8 cellular contexts compared by ENCODE assay signal in genomic region chr6:149316740-149317655, GRCh38. TPM values are rescaled to one million over a fixed set of nuclear protein-coding genes. Genes with fewer than 3 reads are reported as not detected.
DNase-seq lines count a peak whose midpoint lies in the region; ATAC-seq and TF ChIP-seq lines count a peak whose summit lies in the region.

No MANE protein-coding gene starts in this region.

- H3K27ac ChIP-seq in GM23248: peak overlapping the region; percentile 87
- peak overlapping the region; percentile 91 for H3K27ac ChIP-seq in neural cell (ENCODE audit: low read length)

- H3K4me2 ChIP-seq in GM23248 (ENCODE audit: unreplicated experiment) (peak overlapping the region; percentile 84), neural cell (ENCODE audit: low read length) (peak overlapping the region; percentile 69)

- no peaks in the 10 kb centered on the region for H3K9me3 ChIP-seq in GM23248 (ENCODE audit: low read depth)
- no peaks in the 10 kb centered on the region for H3K9me3 ChIP-seq in neural cell (ENCODE audit: low read length)

- H3K9me2 ChIP-seq in GM23248 (ENCODE audit: insufficient read depth): no peaks in the 10 kb centered on the region
- no peaks in the 10 kb centered on the region for H3K9me2 ChIP-seq in neural cell (ENCODE audit: insufficient read depth, low read length)

- no peaks in the 10 kb centered on the region for H3K36me3 ChIP-seq in GM23248 (ENCODE audit: low read depth)
- H3K36me3 ChIP-seq in neural cell (ENCODE audit: insufficient read depth, low read length): no peaks in the 10 kb centered on the region

- DNase-seq in EL (peak; percentile 94), GM23248 (peak; percentile 97), Kasumi-1 (lab: John Stamatoyannopoulos, UW) (peak; percentile 67 to 72), RPMI8226 (peak; percentile 88), fibroblast of the conjunctiva (ENCODE audit: low read depth) (peak; percentile 77)
- DNase-seq in activated effector memory CD4-positive, alpha-beta T cell treated with Interleukin-2 at 50 U/mL for 16 hours: peak; percentile 84
- peak; percentile 92 for DNase-seq in stimulated activated naive CD8-positive, alpha-beta T cell treated with anti-CD3 and anti-CD28 coated beads, Interleukin-15, amount 100 ng/mL, for 72 hours

- H3K4me3 Mint-ChIP-seq in stimulated activated naive CD8-positive, alpha-beta T cell treated with anti-CD3 and anti-CD28 coated beads, Interleukin-15, amount 100 ng/mL, for 72 hours: peak overlapping the region; percentile 80

- H3K4me3 ChIP-seq in GM23248: peak overlapping the region; percentile 93
- peak overlapping the region; percentile 83 for H3K4me3 ChIP-seq in neural cell (ENCODE audit: low read length)

- no peaks in the 10 kb centered on the region for H3K27me3 Mint-ChIP-seq in stimulated activated naive CD8-positive, alpha-beta T cell treated with anti-CD3 and anti-CD28 coated beads, Interleukin-15, amount 100 ng/mL, for 72 hours

- TF ChIP-seq EP300 in neural cell (conservative IDR thresholded peaks at IDR 0.05; ENCODE audit: poor library complexity, severe bottlenecking): peak; percentile 75

- peaks cover 28% of the 10 kb centered on the region for H3K4me1 ChIP-seq in GM23248 (ENCODE audit: insufficient read depth)

- in situ Hi-C loops in GM23248 (cut with MboI): no loop called here

- WGBS in GM23248 (ENCODE audit: low coverage in 1 of 2, low lambda C conversion rate in 2 of 2, missing lambda C conversion rate in 2 of 2), 2 experiments: 1% methylated on average over 45 to 84 of the region's 96 CpGs

- H3K9ac ChIP-seq in GM23248 (peak overlapping the region; percentile 94), neural cell (ENCODE audit: low read length) (peak overlapping the region; percentile 91)

- H3K4me1 Mint-ChIP-seq in stimulated activated naive CD8-positive, alpha-beta T cell treated with anti-CD3 and anti-CD28 coated beads, Interleukin-15, amount 100 ng/mL, for 72 hours: peaks cover 28% of the 10 kb centered on the region

- H3K9me3 Mint-ChIP-seq in stimulated activated naive CD8-positive, alpha-beta T cell treated with anti-CD3 and anti-CD28 coated beads, Interleukin-15, amount 100 ng/mL, for 72 hours: peaks cover 0 to 8% of the 10 kb centered on the region in 2 donors

- H3K79me2 ChIP-seq in GM23248 (ENCODE audit: insufficient read depth) (peaks cover 53% of the 10 kb centered on the region), neural cell (replicated peaks; ENCODE audit: insufficient read depth, low read length) (peaks cover 36% of the 10 kb centered on the region)

- peak; percentile 58 for TF ChIP-seq RAD21 in neural cell (conservative IDR thresholded peaks at IDR 0.05)

- peaks cover 23% of the 10 kb centered on the region for H3F3A ChIP-seq in GM23248 (ENCODE audit: insufficient read depth)
- H3F3A ChIP-seq in neural cell (ENCODE audit: insufficient read depth, low read length, poor library complexity, severe bottlenecking): peaks cover 5% of the 10 kb centered on the region

- peak overlapping the region; percentile 89 to 91 for H3K27ac Mint-ChIP-seq in stimulated activated naive CD8-positive, alpha-beta T cell treated with anti-CD3 and anti-CD28 coated beads, Interleukin-15, amount 100 ng/mL, for 72 hours

- peak; percentile 51 for TF ChIP-seq CTCF in neural cell (IDR thresholded peaks at IDR 0.05; ENCODE audit: poor library complexity, severe bottlenecking)

- H3K27me3 ChIP-seq in GM23248 (replicated peaks; ENCODE audit: insufficient read depth) (no peaks in the 10 kb centered on the region), neural cell (ENCODE audit: insufficient read depth, low read depth, low read length) (no peaks in the 10 kb centered on the region)

- H4K20me1 ChIP-seq in GM23248 (ENCODE audit: insufficient read depth) (peaks cover 9% of the 10 kb centered on the region; the same call in 1 of the 2 replicates), neural cell (ENCODE audit: insufficient read depth) (peaks cover 2% of the 10 kb centered on the region)

- peak overlapping the region; percentile 96 for H2AFZ ChIP-seq in GM23248
- H2AFZ ChIP-seq in neural cell (ENCODE audit: low read depth, low read length): peak overlapping the region; percentile 62

- peak; percentile 60 for ATAC-seq in stimulated activated naive CD8-positive, alpha-beta T cell treated with anti-CD3 and anti-CD28 coated beads, Interleukin-15, amount 100 ng/mL, for 72 hours

TF ChIP-seq in neural cell, 6 proteins besides CTCF, POLR2A, EP300 and RAD21:
- TF ChIP-seq SMC3 (conservative IDR thresholded peaks at IDR 0.05; ENCODE audit: poor library complexity) (peak; percentile 48), POLR2AphosphoS5 (IDR thresholded peaks at IDR 0.05) (peak; percentile 74), EZH2 (IDR thresholded peaks at IDR 0.05; ENCODE audit: borderline replicate concordance, insufficient read depth, low read length, poor library complexity, severe bottlenecking) (no peak), REST (IDR thresholded peaks at IDR 0.05; ENCODE audit: borderline replicate concordance) (no peak), TAF1 (IDR thresholded peaks at IDR 0.05; ENCODE audit: low read depth) (peak; percentile 77), MXI1 (conservative IDR thresholded peaks at IDR 0.05; ENCODE audit: poor library complexity, severe bottlenecking) (peak; percentile 63)

RNA-seq across cellular contexts. Expression of gene TAB2, which starts 0.5 kb away (rescaled TPM):
- 28.4 and 30.7 TPM in 2 replicates for total RNA-seq in GM23248 (2014; rRNA removed; shearing (Covaris generic))
- polyA plus RNA-seq in GM23248 (2016; fragmentation: Nextera tagmentation; extraction: Ambion mirVana) (10.8 and 11.6 TPM in 2 replicates), neural cell (27.6 and 29.4 TPM in 2 replicates)
- 55.0 and 68.0 TPM in 2 replicates for polyA minus RNA-seq in neural cell

Comparison
In these comparisons a context has a peak if more than half of its experiments do, and no peak if none do; other contexts are left out.
1. Peak in every context shown above with its lines: DNase-seq, ATAC-seq, H3K4me3 ChIP-seq and H3K27ac ChIP-seq.